18 cellular contexts compared by ENCODE assay signal in the genomic region with DNA sequence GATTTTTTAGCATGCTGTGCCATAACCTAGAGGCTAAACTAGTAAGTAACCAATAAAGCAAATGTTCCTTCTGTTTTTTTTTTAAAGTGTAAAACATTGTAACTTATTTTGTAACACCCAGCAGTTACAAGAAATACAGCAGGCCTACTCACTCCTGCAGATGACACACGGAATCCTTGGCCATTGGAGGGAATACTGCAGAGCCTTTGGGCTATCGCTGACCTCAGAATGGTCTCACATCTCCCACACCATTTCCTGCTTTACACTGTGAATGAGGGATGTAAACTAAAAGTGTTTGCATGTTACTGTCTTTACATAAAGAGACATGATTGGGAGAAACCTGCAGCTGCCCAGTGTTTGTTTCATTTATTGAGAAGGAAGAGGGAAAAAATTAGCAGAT.
"Had no signal": no experiment of that assay in that cellular context is flagged by ENCODE, and none has a peak within 500 bp of the region (broad histone marks: within the 10 kb centered on the region; RNA-seq: fewer than 3 reads in every experiment).

No MANE protein-coding gene starts in this region.

- H3K4me3 ChIP-seq: dorsolateral prefrontal cortex, tibial nerve, uterus had no signal

- H3K27me3 ChIP-seq: dorsolateral prefrontal cortex, tibial nerve, uterus had no signal

- DNase-seq: activated CD4-positive, alpha-beta T cell treated with anti-CD3 and anti-CD28 coated beads for 1 hour; activated CD4-positive, alpha-beta T cell treated with anti-CD3 and anti-CD28 coated beads, Interleukin-2, amount 50 U/mL, for 4 hours; activated CD8-positive, alpha-beta memory T cell treated with anti-CD3 and anti-CD28 coated beads, Interleukin-2, amount 10 ng/mL, durations not matched to agents 7 days and 5 days; activated naive CD4-positive, alpha-beta T cell treated with anti-CD3 and anti-CD28 coated beads, Interleukin-2, amount 10 ng/mL, durations not matched to agents 7 days and 5 days; activated T-cell treated with anti-CD3 and anti-CD28 coated beads, Interleukin-2, amount 50 U/mL, for 1 hour; dorsolateral prefrontal cortex; hippocampal formation; left ventricle myocardium superior; nucleus accumbens; posterior cingulate gyrus; retina; stimulated activated CD4-positive, alpha-beta T cell treated with anti-CD3 and anti-CD28 coated beads, Interleukin-15, amount 100 ng/mL, for 24 hours; stimulated activated CD4-positive, alpha-beta T cell treated with anti-CD3 and anti-CD28 coated beads, Interleukin-4, amount 100 ng/mL, for 1 hour; stimulated activated naive B cell treated with anti-CD40 and anti-IgM and Interleukin-4, amounts not matched to agents 10 μg/mL and 1 μg/mL and 100 μg/mL, for 72 hours; T-helper 9 cell; uterus had no signal

- H3K9me3 ChIP-seq: tibial nerve, uterus had no signal

- H3K36me3 ChIP-seq: uterus had no signal

- H3K27ac ChIP-seq: dorsolateral prefrontal cortex, tibial nerve, uterus had no signal

- ATAC-seq: activated CD8-positive, alpha-beta memory T cell treated with anti-CD3 and anti-CD28 coated beads, Interleukin-2, amount 10 ng/mL, durations not matched to agents 7 days and 5 days; left ventricle myocardium superior; natural killer cell treated with Interleukin-12 subunit alpha and Interleukin-12 subunit beta and Interleukin-15 and Interleukin-18, amount 100 ng/mL, for 72 hours; stimulated activated naive B cell treated with anti-CD40 and anti-IgM and Interleukin-4, amounts not matched to agents 10 μg/mL and 1 μg/mL and 100 μg/mL, for 72 hours had no signal

- H3K4me1 ChIP-seq: tibial nerve, uterus had no signal
